ENCODE assay signal across 12 cellular contexts in the genomic region with DNA sequence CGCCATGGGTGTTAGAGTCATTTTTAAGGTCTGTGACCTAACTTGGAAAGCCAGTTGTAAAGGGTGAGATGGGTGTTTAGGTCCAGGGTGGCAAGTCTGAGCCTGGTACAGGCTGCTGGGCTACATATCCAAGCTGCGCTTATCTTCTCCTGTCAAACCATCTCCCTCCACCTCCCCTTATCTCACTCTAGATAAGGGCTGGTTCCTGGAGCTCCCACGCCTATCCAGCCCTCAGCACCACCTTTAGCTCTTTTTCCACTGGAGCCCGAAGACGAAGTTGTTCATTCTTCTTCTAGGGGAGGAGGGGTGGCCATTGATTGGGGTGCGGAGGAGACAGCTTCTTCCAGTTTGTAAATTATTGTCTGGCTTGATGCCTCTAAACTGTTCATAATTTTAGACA. TPM values are rescaled to one million over a fixed set of nuclear protein-coding genes. Genes with fewer than 3 reads are reported as not detected.
DNase-seq lines count a peak whose midpoint lies in the region; FAIRE-seq and TF ChIP-seq lines count a peak whose summit lies in the region.
"Had no signal": no experiment of that assay in that cellular context is flagged by ENCODE, and none has a peak within 500 bp of the region (broad histone marks: within the 10 kb centered on the region; RNA-seq: fewer than 3 reads in every experiment).

No MANE protein-coding gene starts in this region.

- WGBS in H1 (ENCODE audit: extremely low coverage in 1 of 2, insufficient coverage in 1 of 2, insufficient read length in 1 of 2, insufficient replicate concordance in 2 of 2, low coverage in 1 of 2, low lambda C conversion rate in 2 of 2, missing lambda C conversion rate in 1 of 2), 2 experiments: 94% methylated on average over 6 of the region's 6 CpGs; no CpG with 5 or more reads in 1 of the 2 experiments
- 83 to 90% methylated on average over 1 to 2 of the region's 6 CpGs for WGBS in mesodermal cell (ENCODE audit: insufficient coverage in 2 of 2), 2 experiments
- 77 to 92% (median 86%) methylated on average over 6 of the region's 6 CpGs for WGBS in spleen, 5 donors

- peak; percentile 1 for DNase-seq in activated CD4-positive, alpha-beta T cell treated with anti-CD3 and anti-CD28 coated beads for 1 hour
- DNase-seq in activated CD4-positive, alpha-beta T cell treated with anti-CD3 and anti-CD28 coated beads, Interleukin-2, amount 50 U/mL, for 1 hour: no peak
- no peak for DNase-seq in H1 (ENCODE audit: low read depth in 1 of 2, low spot score in 2 of 2)
- DNase-seq in tibial artery: no peak
- no peak for DNase-seq in spleen
- DNase-seq in amniotic stem cell (lab: John Stamatoyannopoulos, UW): no peak
- no peak for DNase-seq in A172 (ENCODE audit: low spot score)
- DNase-seq: activated T-cell treated with anti-CD3 and anti-CD28 coated beads for 4 hours, DND-41, NCI-H82 had no signal

- no peaks in the 10 kb centered on the region for H3K79me1 ChIP-seq in H1 (ENCODE audit: low read depth, low read length)

- TF ChIP-seq POLR2A in H1 (IDR thresholded peaks at IDR 0.05; ENCODE audit: control extremely low read depth in 1 of 2, low read depth in 2 of 2, low read length in 2 of 2) (no peak), spleen (IDR thresholded peaks at IDR 0.05) (no peak)

- no peak overlapping the region for H3K4ac ChIP-seq in H1 (replicated peaks; ENCODE audit: insufficient read length, low read depth, low read length)

- no peaks in the 10 kb centered on the region for H3K23me2 ChIP-seq in H1 (ENCODE audit: low read depth, low read length)

- H3K23ac ChIP-seq in H1 (ENCODE audit: insufficient read length): no peak overlapping the region

- H2BK120ac ChIP-seq in H1 (replicated peaks; ENCODE audit: low read depth, low read length): no peak overlapping the region

- no peak overlapping the region for H3K9ac ChIP-seq in H1 (replicated peaks in 1 of 4; ENCODE audit: extremely low read depth in 1 of 4, low read depth in 3 of 4, low read length in 3 of 4)

- CTCF ChIA-PET in H1 (lab: Charles Lee; ENCODE audit: partially characterized antibody): interaction anchor here (1.4 to 3.1 kb wide), 2 partner anchors 33 to 77 kb away, joined by 6 to 12 read pairs; no protein-coding TSS in a partner anchor

- H3K27ac ChIP-seq in H1 (ENCODE audit: low read depth, low read length) (no peak overlapping the region), mesodermal cell (ENCODE audit: low read depth, low read length, severe bottlenecking) (peak overlapping the region; percentile 95), tibial artery (peak overlapping the region; percentile 91 to 93), spleen (peak overlapping the region in 3 of 8 donors; percentile 57 to 69 (median 66))

- H4K91ac ChIP-seq in H1 (replicated peaks; ENCODE audit: insufficient read length, low read length): no peak overlapping the region

- no peak overlapping the region for H2BK5ac ChIP-seq in H1 (ENCODE audit: low read depth, low read length)

- no peak overlapping the region for H4K8ac ChIP-seq in H1 (ENCODE audit: extremely low read depth, insufficient read depth, low read length)

- H3K27me3 ChIP-seq in H1 (replicated peaks in 1 of 4; ENCODE audit: control insufficient read depth in 3 of 4, extremely low read depth in 1 of 4, insufficient read depth in 3 of 4, low read length in 3 of 4) (no peaks in the 10 kb centered on the region), tibial artery (no peaks in the 10 kb centered on the region), spleen (replicated peaks in 1 of 7) (no peaks in the 10 kb centered on the region)

- H3K36me3 ChIP-seq in H1 (ENCODE audit: control insufficient read depth in 2 of 4, insufficient read depth in 4 of 4, low read length in 3 of 4): no peaks in the 10 kb centered on the region
- peaks cover 60% of the 10 kb centered on the region for H3K36me3 ChIP-seq in mesodermal cell (ENCODE audit: control insufficient read depth, insufficient read depth, low read length)
- H3K36me3 ChIP-seq in tibial artery: peaks cover 24 to 29% (median 25%) of the 10 kb centered on the region in 3 donors
- H3K36me3 ChIP-seq in spleen: peaks cover 0 to 17% (median 0%) of the 10 kb centered on the region in 6 donors

- no peak overlapping the region for H4K5ac ChIP-seq in H1 (ENCODE audit: insufficient read length, low read depth, low read length)

- no peak overlapping the region for H3K56ac ChIP-seq in H1 (replicated peaks; ENCODE audit: insufficient read length, low read depth, low read length)

- TF ChIP-seq CTCF in H1 (IDR thresholded peaks at IDR 0.05; ENCODE audit: control extremely low read depth in 1 of 3, insufficient read depth in 1 of 3, low read depth in 1 of 3, low read length in 3 of 3) (no peak), tibial artery (IDR thresholded peaks at IDR 0.05) (no peak), spleen (IDR thresholded peaks at IDR 0.05 in 8 of 11, conservative IDR thresholded peaks at IDR 0.05 in 3 of 11) (no peak)

- H3K79me2 ChIP-seq in H1 (ENCODE audit: control insufficient read depth in 1 of 2, insufficient read depth in 2 of 2, low read length in 2 of 2): no peaks in the 10 kb centered on the region

- H2BK20ac ChIP-seq in H1 (ENCODE audit: low read length): no peak overlapping the region

- H3K9me3 ChIP-seq in H1 (ENCODE audit: insufficient read depth in 2 of 2, low read depth in 1 of 2, low read length in 1 of 2) (no peaks in the 10 kb centered on the region), mesodermal cell (ENCODE audit: control insufficient read depth, low read length) (no peaks in the 10 kb centered on the region), tibial artery (no peaks in the 10 kb centered on the region), spleen (no peaks in the 10 kb centered on the region)

- H2AFZ ChIP-seq in H1 (ENCODE audit: low read length): peak overlapping the region; percentile 76; the same call in 1 of the 2 replicates

- intact Hi-C loops in tibial artery (cut with DNase I; ENCODE audit: low total_unique reads): no loop called here
- intact Hi-C loops in spleen (cut with DNase I; ENCODE audit: low total_unique reads): no loop called here

- H2BK12ac ChIP-seq in H1 (ENCODE audit: low read depth, low read length): no peak overlapping the region

- no peaks in the 10 kb centered on the region; a peak in 1 of 7 replicates for H3K4me1 ChIP-seq in H1 (replicated peaks in 1 of 4; ENCODE audit: control insufficient read depth in 3 of 4, insufficient read depth in 4 of 4, low read length in 3 of 4)
- H3K4me1 ChIP-seq in mesodermal cell (ENCODE audit: control insufficient read depth, insufficient read depth, low read length, poor library complexity, severe bottlenecking): peaks cover 75% of the 10 kb centered on the region
- peaks cover 13 to 100% (median 85%) of the 10 kb centered on the region in 4 donors for H3K4me1 ChIP-seq in tibial artery
- H3K4me1 ChIP-seq in spleen: peaks cover 0 to 26% (median 2%) of the 10 kb centered on the region in 6 donors

- no peak for FAIRE-seq in H1 (lab: Jason Lieb, UNC)
- FAIRE-seq: A204.1 had no signal

- H3K4me3 ChIP-seq in H1 (ENCODE audit: extremely low read depth in 1 of 4, insufficient read depth in 2 of 4, low read depth in 3 of 4, low read length in 4 of 4): no peak overlapping the region
- H3K4me3 ChIP-seq in mesodermal cell (ENCODE audit: extremely low read depth, insufficient read depth, low read length, poor library complexity, severe bottlenecking): no peak overlapping the region
- H3K4me3 ChIP-seq in tibial artery: no peak overlapping the region
- H3K4me3 ChIP-seq in spleen: no peak overlapping the region

- no peak for TF ChIP-seq EP300 in H1 (IDR thresholded peaks at IDR 0.05; ENCODE audit: borderline replicate concordance in 1 of 2, low read depth in 2 of 2, low read length in 2 of 2)

- POLR2A ChIA-PET in H1 (lab: Charles Lee; ENCODE audit: partially characterized antibody): interaction anchor here (0.9 kb wide), 1 partner anchor 24 kb away, joined by 3 read pairs; no protein-coding TSS in a partner anchor

- no peak overlapping the region for H3K4me2 ChIP-seq in H1 (ENCODE audit: insufficient read depth in 1 of 2, low read depth in 2 of 2, low read length in 2 of 2)

- no peaks in the 10 kb centered on the region for H4K20me1 ChIP-seq in H1 (replicated peaks in 1 of 2; ENCODE audit: control insufficient read depth in 1 of 2, insufficient read depth in 2 of 2, low read length in 2 of 2)

- H2BK15ac ChIP-seq in H1 (ENCODE audit: low read length): no peak overlapping the region

- H3K14ac ChIP-seq in H1 (ENCODE audit: insufficient read length): no peak overlapping the region

- H2AK5ac ChIP-seq in H1 (ENCODE audit: low read depth, low read length): no peak overlapping the region

- no peak for TF ChIP-seq RAD21 in H1 (IDR thresholded peaks at IDR 0.05 in 1 of 2, conservative IDR thresholded peaks at IDR 0.05 in 1 of 2; ENCODE audit: low read depth in 2 of 2, low read length in 2 of 2)

- H3K18ac ChIP-seq in H1 (ENCODE audit: extremely low read depth, low read length): no peak overlapping the region

TF ChIP-seq in H1, 55 proteins besides CTCF, POLR2A, EP300 and RAD21 (continues in another document):
- no peak for TF ChIP-seq GABPA (IDR thresholded peaks at IDR 0.05; ENCODE audit: borderline replicate concordance, insufficient read depth, low read length)
- no peak for TF ChIP-seq HDAC2 (IDR thresholded peaks at IDR 0.05; ENCODE audit: borderline replicate concordance in 1 of 2, low read depth in 2 of 2, low read length in 2 of 2)
- TF ChIP-seq, protein P1, sequence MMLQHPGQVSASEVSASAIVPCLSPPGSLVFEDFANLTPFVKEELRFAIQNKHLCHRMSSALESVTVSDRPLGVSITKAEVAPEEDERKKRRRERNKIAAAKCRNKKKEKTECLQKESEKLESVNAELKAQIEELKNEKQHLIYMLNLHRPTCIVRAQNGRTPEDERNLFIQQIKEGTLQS (IDR thresholded peaks at IDR 0.05; ENCODE audit: insufficient read depth, low read depth, low read length): no peak
- TF ChIP-seq TAF7 (optimal IDR thresholded peaks at IDR 0.05; ENCODE audit: borderline replicate concordance, low read depth, low read length): no peak
- no peak for TF ChIP-seq CTBP2 (IDR thresholded peaks at IDR 0.05; ENCODE audit: borderline replicate concordance, insufficient read depth, insufficient read length, low read length)
- no peak for TF ChIP-seq CEBPB (IDR thresholded peaks at IDR 0.05; ENCODE audit: low read depth, low read length)

RNA-seq across cellular contexts. Expression of a gene that starts 48.5 kb away (rescaled TPM):
- 4.1 and 4.2 TPM in 2 replicates for total RNA-seq in H1 (2021; fragmentation: NEBNext Ultra II Directional; extraction: Animal tissue kit (Norgen Biotek cat#: 25700))
- polyA plus RNA-seq in H1 (2011; rRNA removed) (1.3 and 1.6 TPM in 2 replicates), spleen (1 to 10 TPM; 1.9 to 4.6 (median 2.2) TPM)
- 1.7 TPM for polyA plus RNA-seq in H1 (2011; cell fraction: cytosol; rRNA removed)
- polyA plus RNA-seq in H1 (2011; cell fraction: nucleus; rRNA removed): 3.0 TPM
- 1.4 to 2.5 TPM (median 1.6 TPM) in 4 replicates for polyA plus RNA-seq in H1 (2012, experiment 1 of 2)
- 5.1 TPM for polyA plus RNA-seq in H1 (2012, experiment 2 of 2)
- polyA plus RNA-seq in H1 (2013, experiment 1 of 2): 0.67 TPM
- polyA plus RNA-seq in H1 (2013, experiment 2 of 2): 0.79 TPM
- polyA minus RNA-seq in H1 (2011; rRNA and poly(A)+ RNA removed): 3.9 and 4.4 TPM in 2 replicates
- polyA minus RNA-seq in H1 (2011; cell fraction: cytosol; rRNA and poly(A)+ RNA removed): 3.2 TPM
- 6.5 TPM for polyA minus RNA-seq in H1 (2011; cell fraction: nucleus; rRNA and poly(A)+ RNA removed)
- polyA plus RNA-seq in mesodermal cell (2013, experiment 1 of 2): 99.2 TPM
- 85.1 TPM for polyA plus RNA-seq in mesodermal cell (2013, experiment 2 of 2)
- 10 to 100 TPM; 18.6 to 50.8 (median 36.4) TPM for total RNA-seq in spleen
- 95.3 and 148 TPM in 2 replicates for total RNA-seq in A172 (2014; rRNA removed; shearing (Covaris generic))
